ENCODE assay signal across 15 cellular contexts in genomic region chr4:71290074-71290473, GRCh38. TPM values are rescaled to one million over a fixed set of nuclear protein-coding genes. Genes with fewer than 3 reads are reported as not detected.
DNase-seq lines count a peak whose midpoint lies in the region; ATAC-seq lines count a peak whose summit lies in the region.
"Had no signal": no experiment of that assay in that cellular context is flagged by ENCODE, and none has a peak within 500 bp of the region (broad histone marks: within the 10 kb centered on the region; RNA-seq: fewer than 3 reads in every experiment).

No MANE protein-coding gene starts in this region.

- WGBS in GM23248 (ENCODE audit: low coverage in 1 of 2, low lambda C conversion rate in 2 of 2, missing lambda C conversion rate in 2 of 2), 2 experiments = 2 to 8% methylated on average over 3 of the region's 3 CpGs

- H3K4me1 ChIP-seq in GM23248 (ENCODE audit: insufficient read depth) (peaks cover 56% of the 10 kb centered on the region), skeletal muscle satellite cell (ENCODE audit: control insufficient read depth, insufficient read depth, low read length) (peaks cover 32% of the 10 kb centered on the region)

- in situ Hi-C loops in GM23248 (cut with MboI) = no loop called here

- peak; percentile 92 for DNase-seq in GM23248
- peak; percentile 42 for DNase-seq in astrocyte of the hippocampus (ENCODE audit: low read depth, low spot score)
- peak; percentile 88 for DNase-seq in glomerular visceral epithelial cell (ENCODE audit: extremely low spot score)
- DNase-seq: activated CD4-positive, CD25-positive, alpha-beta regulatory T cell; CD8-positive, alpha-beta T cell; H9; NCI-H2171; stimulated activated CD4-positive, alpha-beta T cell treated with anti-CD3 and anti-CD28 coated beads, Interleukin-2, amount 100 ng/mL, for 48 hours had no signal

- H3K36me3 ChIP-seq in GM23248 (ENCODE audit: low read depth) (no peaks in the 10 kb centered on the region), skeletal muscle satellite cell (ENCODE audit: insufficient read depth, low read length) (no peaks in the 10 kb centered on the region)

- H3K4me2 ChIP-seq in GM23248 (ENCODE audit: unreplicated experiment) (peak overlapping the region; percentile 52), skeletal muscle satellite cell (ENCODE audit: low read length) (peak overlapping the region; percentile 14)

- ATAC-seq in HG02798 (IDR thresholded peaks at IDR 0.05; ENCODE audit: poor library complexity, unreplicated experiment) (no peak), GM19324 (IDR thresholded peaks at IDR 0.05; ENCODE audit: low FRiP score, unreplicated experiment) (no peak), HG02763 (IDR thresholded peaks at IDR 0.05; ENCODE audit: unreplicated experiment) (no peak)
- ATAC-seq: CD8-positive, alpha-beta T cell; stimulated activated effector memory CD8-positive, alpha-beta T cell treated with anti-CD3 and anti-CD28 coated beads, Interleukin-12 subunit alpha, Interleukin-12 subunit beta, amount 100 ng/mL, for 72 hours had no signal

- H3K9me3 ChIP-seq in GM23248 (ENCODE audit: low read depth) (no peaks in the 10 kb centered on the region), skeletal muscle satellite cell (replicated peaks; ENCODE audit: low read length) (no peaks in the 10 kb centered on the region)

- peak overlapping the region; percentile 54 for H3K27ac ChIP-seq in GM23248

- no peaks in the 10 kb centered on the region for H4K20me1 ChIP-seq in GM23248 (ENCODE audit: insufficient read depth)

- H3F3A ChIP-seq in GM23248 (ENCODE audit: insufficient read depth) = peaks cover 37% of the 10 kb centered on the region

- no peak overlapping the region for H2AFZ ChIP-seq in GM23248

- H3K9ac ChIP-seq in GM23248 (no peak overlapping the region), skeletal muscle satellite cell (ENCODE audit: low read depth, low read length) (peak overlapping the region; percentile 8)

- no peaks in the 10 kb centered on the region for H3K79me2 ChIP-seq in GM23248 (ENCODE audit: insufficient read depth)

- H3K9me2 ChIP-seq in GM23248 (ENCODE audit: insufficient read depth) = no peaks in the 10 kb centered on the region

- H3K27me3 ChIP-seq in GM23248 (replicated peaks; ENCODE audit: insufficient read depth) (no peaks in the 10 kb centered on the region), skeletal muscle satellite cell (ENCODE audit: control insufficient read depth, insufficient read depth, low read length) (no peaks in the 10 kb centered on the region)

- peak overlapping the region; percentile 4; the same call in 1 of the 2 replicates for H3K4me3 ChIP-seq in GM23248
- H3K4me3 ChIP-seq in skeletal muscle satellite cell (ENCODE audit: low read length) = no peak overlapping the region

RNA-seq across cellular contexts. Expression of gene SLC4A4, which starts 48.7 kb away (rescaled TPM):
- 8.1 and 11.5 TPM in 2 replicates for total RNA-seq in GM23248 (2014; rRNA removed; shearing (Covaris generic))
- 7.2 and 7.9 TPM in 2 replicates for polyA plus RNA-seq in GM23248 (2016; fragmentation: Nextera tagmentation; extraction: Ambion mirVana)
- total RNA-seq in skeletal muscle satellite cell (2012; rRNA removed) = 0.51 and 1.5 TPM in 2 replicates
- total RNA-seq: dermis microvascular lymphatic vessel endothelial cell, MCF 10A had no signal

Comparison
In these comparisons a context has a peak if more than half of its experiments do, and no peak if none do; other contexts are left out.
1. DNase-seq: peak in every context shown above with its lines; median percentile 92 in GM23248; 88 in glomerular visceral epithelial cell; 42 in astrocyte of the hippocampus.